Comparison of ENCODE assay signal across 37 cellular contexts in the genomic region with DNA sequence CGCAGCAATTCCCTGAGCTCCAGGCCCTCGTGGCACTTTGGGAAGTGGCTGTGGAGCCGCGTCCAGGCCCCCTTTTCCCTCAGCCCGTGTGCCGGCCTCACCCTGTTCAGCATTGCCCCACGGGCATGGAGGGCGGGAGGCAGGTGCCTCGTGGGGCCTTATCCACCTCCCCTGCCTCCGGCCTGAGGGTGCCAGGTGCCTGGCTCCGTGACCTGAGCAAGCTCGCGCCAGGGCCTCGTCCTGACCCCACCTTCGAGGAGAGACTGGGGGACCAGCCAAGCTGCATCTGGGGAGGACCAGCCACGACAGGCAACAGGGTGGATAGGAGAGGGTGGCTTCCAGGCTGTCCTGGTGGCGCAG. TPM values are rescaled to one million over a fixed set of nuclear protein-coding genes. Genes with fewer than 3 reads are reported as not detected.
"Had no signal": no experiment of that assay in that cellular context is flagged by ENCODE, and none has a peak within 500 bp of the region (broad histone marks: within the 10 kb centered on the region; RNA-seq: fewer than 3 reads in every experiment).

No MANE protein-coding gene starts in this region.

- ATAC-seq: activated CD4-positive, alpha-beta T cell treated with anti-CD3 and anti-CD28 coated beads for 36 hours; activated CD8-positive, alpha-beta memory T cell treated with anti-CD3 and anti-CD28 coated beads, Interleukin-2, amount 10 ng/mL, durations not matched to agents 7 days and 5 days; activated CD8-positive, alpha-beta T cell treated with anti-CD3 and anti-CD28 coated beads, Interleukin-2, amount 10 ng/mL, durations not matched to agents 7 days and 5 days; activated naive CD8-positive, alpha-beta T cell treated with anti-CD3 and anti-CD28 coated beads, Interleukin-2, amount 50 U/mL, for 24 hours; body of pancreas; gastroesophageal sphincter; heart right ventricle had no signal

- H3K36me3 ChIP-seq: adrenal gland had no signal

- H3K27me3 ChIP-seq: adrenal gland, body of pancreas, esophagus squamous epithelium, gastroesophageal sphincter, heart right ventricle had no signal

- DNase-seq: activated CD4-positive, alpha-beta memory T cell treated with anti-CD3 and anti-CD28 coated beads for 36 hours; activated CD4-positive, alpha-beta T cell treated with anti-CD3 and anti-CD28 coated beads for 36 hours; activated CD4-positive, alpha-beta T cell treated with anti-CD3 and anti-CD28 coated beads, Interleukin-2, amount 10 ng/mL, durations not matched to agents 24 days and 14 days; activated CD4-positive, CD25-positive, alpha-beta regulatory T cell; activated CD4-positive, CD25-positive, alpha-beta regulatory T cell treated with anti-CD3 and anti-CD28 coated beads, Interleukin-2, amount 50 U/mL, for 72 hours; activated CD8-positive, alpha-beta memory T cell treated with anti-CD3 and anti-CD28 coated beads, Interleukin-2, amount 10 ng/mL, durations not matched to agents 7 days and 5 days; activated CD8-positive, alpha-beta memory T cell treated with anti-CD3 and anti-CD28 coated beads, Interleukin-2, amount 50 U/mL, for 4 hours; activated CD8-positive, alpha-beta T cell treated with anti-CD3 and anti-CD28 coated beads, Interleukin-2, amount 10 ng/mL, durations not matched to agents 7 days and 5 days; activated effector memory CD4-positive, alpha-beta T cell treated with anti-CD3 and anti-CD28 coated beads, Interleukin-2, amount 50 U/mL, for 16 hours; activated naive CD4-positive, alpha-beta T cell treated with anti-CD3 and anti-CD28 coated beads for 36 hours; activated naive CD8-positive, alpha-beta T cell treated with anti-CD3 and anti-CD28 coated beads for 36 hours; activated naive CD8-positive, alpha-beta T cell treated with anti-CD3 and anti-CD28 coated beads, Interleukin-2, amount 50 U/mL, for 24 hours; activated T-cell treated with anti-CD3 and anti-CD28 coated beads, Interleukin-2, amount 50 U/mL, for 1 hour; activated T-cell treated with anti-CD3 and anti-CD28 coated beads, Interleukin-2, amount 50 U/mL, for 48 hours; adrenal gland; amygdala; aorta; body of pancreas; caudate nucleus; effector CD8-positive, alpha-beta T cell; esophagus squamous epithelium; foreskin melanocyte; heart right ventricle; T-helper 2 cell had no signal

- H3K9me3 ChIP-seq: adrenal gland, body of pancreas, esophagus squamous epithelium, gastroesophageal sphincter, heart right ventricle had no signal

- H3K4me3 ChIP-seq: adrenal gland, body of pancreas, esophagus squamous epithelium, gastroesophageal sphincter, heart right ventricle had no signal

- H3K27ac ChIP-seq: adrenal gland, body of pancreas, epithelial cell of prostate, esophagus squamous epithelium, gastroesophageal sphincter, heart right ventricle had no signal

- FAIRE-seq: colon, endometrium, endothelial cell of umbilical vein had no signal

- H3K4me1 ChIP-seq: adrenal gland, body of pancreas had no signal

RNA-seq across cellular contexts. Expression of gene PVALEF, which starts 27.7 kb away (rescaled TPM):
- total RNA-seq: activated CD4-positive, alpha-beta memory T cell treated with anti-CD3 and anti-CD28 coated beads for 36 hours; activated CD4-positive, alpha-beta T cell treated with anti-CD3 and anti-CD28 coated beads for 36 hours; activated CD4-positive, alpha-beta T cell treated with anti-CD3 and anti-CD28 coated beads, Interleukin-2, amount 10 ng/mL, durations not matched to agents 24 days and 14 days; activated CD8-positive, alpha-beta memory T cell treated with anti-CD3 and anti-CD28 coated beads for 36 hours; activated CD8-positive, alpha-beta memory T cell treated with anti-CD3 and anti-CD28 coated beads, Interleukin-2, amount 10 ng/mL, durations not matched to agents 7 days and 5 days; activated CD8-positive, alpha-beta T cell treated with anti-CD3 and anti-CD28 coated beads, Interleukin-2, amount 10 ng/mL, durations not matched to agents 7 days and 5 days; activated naive CD4-positive, alpha-beta T cell treated with anti-CD3 and anti-CD28 coated beads for 36 hours; activated naive CD8-positive, alpha-beta T cell treated with anti-CD3 and anti-CD28 coated beads for 36 hours; activated T-helper 1 cell treated with anti-CD3 and anti-CD28 coated beads, Interleukin-12 subunit alpha, Interleukin-12 subunit beta, Interleukin-2, Interleukin-4 antibody, amounts not matched to agents 30 ng/mL and 10 ng/mL and 1 ng/mL, durations not matched to agents 14 hours and 24 hours and 36 hours; activated T-helper 2 cell treated with anti-CD3 and anti-CD28 coated beads, Interferon-gamma antibody, Interleukin-2, Interleukin-4, amounts not matched to agents 10 μg/mL and 5 μg/mL and 100 μg/mL, durations not matched to agents 14 hours and 24 hours and 36 hours; adrenal gland; aorta; body of pancreas; chondrocyte; dermis microvascular lymphatic vessel endothelial cell; endothelial cell of umbilical vein; esophagus squamous epithelium; fibroblast of lung; fibroblast of villous mesenchyme; gastroesophageal sphincter; glomerular endothelial cell; heart right ventricle had no signal
